ENCODE assay signal across 8 cellular contexts in the genomic region with DNA sequence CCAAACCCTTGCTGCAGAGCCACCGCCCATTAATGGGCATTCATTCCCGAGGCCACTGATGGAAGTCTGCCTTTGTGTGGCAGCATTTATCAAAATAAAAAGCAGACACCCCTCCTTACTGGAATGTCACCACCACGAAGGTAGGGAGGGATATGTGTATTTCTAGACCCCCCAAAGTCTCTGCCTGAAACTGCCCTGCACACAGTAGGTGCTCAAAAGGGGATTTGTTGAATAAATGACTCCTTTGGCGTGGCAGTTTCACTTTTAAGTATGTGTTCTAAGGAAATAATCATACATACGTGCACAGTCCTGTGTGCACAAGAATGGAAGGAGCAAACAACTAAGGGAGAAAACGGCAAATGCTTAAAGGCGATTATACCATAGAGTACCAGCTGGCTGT. TPM values are rescaled to one million over a fixed set of nuclear protein-coding genes. Genes with fewer than 3 reads are reported as not detected.
DNase-seq lines count a peak whose midpoint lies in the region; ATAC-seq and TF ChIP-seq lines count a peak whose summit lies in the region.

No MANE protein-coding gene starts in this region.

- H3K27me3 ChIP-seq in IMR-90 (ENCODE audit: control insufficient read depth, insufficient read depth, low read length) (no peaks in the 10 kb centered on the region; the same call in 1 of the 2 replicates), muscle layer of duodenum (ENCODE audit: low read depth, low read length) (no peaks in the 10 kb centered on the region)

- H3K27ac ChIP-seq in IMR-90 (ENCODE audit: insufficient read depth, low read length) (peak overlapping the region; percentile 70), muscle layer of duodenum (ENCODE audit: low read length) (peak overlapping the region; percentile 90)

- CTCF ChIA-PET in AG04449 (lab: Yijun Ruan, JAX) = interaction anchor here (1.1 to 1.2 kb wide), 2 partner anchors 12 kb away, joined by 3 read pairs; no protein-coding TSS in a partner anchor
- CTCF ChIA-PET in IMR-90 (lab: Yijun Ruan, JAX) = no interaction called here

- no peak for TF ChIP-seq CTCF in AG04449 (IDR thresholded peaks at IDR 0.05; ENCODE audit: insufficient read depth, low read length, missing control alignments)
- TF ChIP-seq CTCF in IMR-90 (conservative IDR thresholded peaks at IDR 0.05; ENCODE audit: low read depth, low read length) = no peak

- no peak overlapping the region for H2BK5ac ChIP-seq in IMR-90 (ENCODE audit: low read depth, low read length, poor library complexity, severe bottlenecking)

- no peak overlapping the region for H3K23ac ChIP-seq in IMR-90 (ENCODE audit: low read depth, low read length)

- peak overlapping the region; percentile 66 for H3K9ac ChIP-seq in IMR-90 (ENCODE audit: low read depth, low read length)

- H3K14ac ChIP-seq in IMR-90 (replicated peaks; ENCODE audit: low read depth, low read length) = peak overlapping the region; percentile 90

- peaks cover 5% of the 10 kb centered on the region for H3K36me3 Mint-ChIP-seq in central memory CD8-positive, alpha-beta T cell (ENCODE audit: insufficient read depth)

- H2AK5ac ChIP-seq in IMR-90 (ENCODE audit: low read depth, low read length) = peak overlapping the region; percentile 59; the same call in 1 of the 2 replicates

- no peak for TF ChIP-seq RAD21 in IMR-90 (IDR thresholded peaks at IDR 0.05; ENCODE audit: low read length)

- dilution Hi-C loops in IMR-90 (cut with HindIII; ENCODE audit: low sequenced_read_pairs, unreplicated experiment) = no loop called here

- POLR2A ChIA-PET in AG04449 (lab: Yijun Ruan, JAX) (interaction anchor here (1.4 kb wide), 1 partner anchor 41 kb away, joined by 5 read pairs; the partner anchor contains the start of gene SUV39H1), IMR-90 (lab: Charles Lee; ENCODE audit: unreplicated experiment) (no interaction called here)

- H3K4me1 Mint-ChIP-seq in central memory CD8-positive, alpha-beta T cell = peaks cover 15% of the 10 kb centered on the region

- no peaks in the 10 kb centered on the region for H4K20me1 ChIP-seq in IMR-90 (ENCODE audit: insufficient read depth, low read length)

- H3K4me3 ChIP-seq in AG04449 (ENCODE audit: low read depth, low read length) = peak overlapping the region; percentile 68
- peak overlapping the region; percentile 53 for H3K4me3 ChIP-seq in IMR-90 (ENCODE audit: insufficient read depth, low read depth, low read length)
- H3K4me3 ChIP-seq in muscle layer of duodenum (ENCODE audit: low read depth in 1 of 2, low read length in 2 of 2) = peak overlapping the region; percentile 62 to 76

- H3K36me3 ChIP-seq in IMR-90 (ENCODE audit: control insufficient read depth, insufficient read depth, low read length) = no peaks in the 10 kb centered on the region
- no peaks in the 10 kb centered on the region for H3K36me3 ChIP-seq in muscle layer of duodenum (ENCODE audit: control insufficient read depth in 1 of 2, insufficient read depth in 2 of 2, low read length in 2 of 2)

- DNase-seq in AG04449 (ENCODE audit: low read depth, low spot score) (no peak), IMR-90 (no peak), G401 (ENCODE audit: low spot score) (no peak), dedifferentiated amniotic fluid mesenchymal stem cell (ENCODE audit: extremely low spot score) (no peak)
- DNase-seq in central memory CD8-positive, alpha-beta T cell (ENCODE audit: low spot score in 2 of 2) = no peak

- 0 out of 2 replicates have a peak, but pooled peaks cover 3% of the 10 kb centered on the region for H3K9me1 ChIP-seq in IMR-90 (ENCODE audit: insufficient read depth, low read length)

- peak overlapping the region; percentile 65; the same call in 1 of the 2 replicates for H3K56ac ChIP-seq in IMR-90 (ENCODE audit: extremely low read depth, insufficient read depth, low read length)

- H3K4me2 ChIP-seq in IMR-90 (ENCODE audit: low read depth, low read length) = peak overlapping the region; percentile 57

- H3K4me3 Mint-ChIP-seq in central memory CD8-positive, alpha-beta T cell = peak overlapping the region; percentile 88

- in situ Hi-C loops in IMR-90 (cut with MboI; ENCODE audit: low sequenced_read_pairs) = no loop called here
- in situ Hi-C loops in G401 (cut with HindIII; ENCODE audit: low sequenced_read_pairs) = no loop called here

- no peak overlapping the region for H3K18ac ChIP-seq in IMR-90 (ENCODE audit: low read depth, low read length)

- H3K9me3 Mint-ChIP-seq in central memory CD8-positive, alpha-beta T cell = no peaks in the 10 kb centered on the region

- WGBS in IMR-90 (ENCODE audit: extremely low coverage in 2 of 2, insufficient read length in 1 of 2), 2 experiments = 20% methylated on average over 1 of the region's 7 CpGs; no CpG with 5 or more reads in 1 of the 2 experiments

- no peaks in the 10 kb centered on the region for H3K79me1 ChIP-seq in IMR-90 (ENCODE audit: low read depth in 1 of 2, low read length in 2 of 2)

- peak overlapping the region; percentile 84 to 98 for H4K8ac ChIP-seq in IMR-90 (ENCODE audit: low read depth in 2 of 2, low read length in 2 of 2)

- H2AK9ac ChIP-seq in IMR-90 (replicated peaks; ENCODE audit: low read depth, low read length, poor library complexity) = peak overlapping the region; percentile 91

- no peak overlapping the region for H2BK20ac ChIP-seq in IMR-90 (ENCODE audit: low read depth, low read length)

- ATAC-seq in IMR-90 (ENCODE audit: low read depth) (no peak), GM18511 (IDR thresholded peaks at IDR 0.05; ENCODE audit: unreplicated experiment) (no peak), HG03439 (IDR thresholded peaks at IDR 0.05; ENCODE audit: unreplicated experiment) (no peak)
- no peak for ATAC-seq in central memory CD8-positive, alpha-beta T cell (replicated peaks; ENCODE audit: extremely low read depth, poor library complexity, severe bottlenecking)

- no peaks in the 10 kb centered on the region for H3K27me3 Mint-ChIP-seq in central memory CD8-positive, alpha-beta T cell

- H3K4ac ChIP-seq in IMR-90 (ENCODE audit: low read depth, low read length) = peak overlapping the region; percentile 90

- no peak for TF ChIP-seq POLR2A in IMR-90 (IDR thresholded peaks at IDR 0.05; ENCODE audit: low read depth, low read length)

- peak overlapping the region; percentile 93 for H3K27ac Mint-ChIP-seq in central memory CD8-positive, alpha-beta T cell (ENCODE audit: low read depth)

- H3K4me1 ChIP-seq in IMR-90 (ENCODE audit: control insufficient read depth, insufficient read depth, low read length) = no peaks in the 10 kb centered on the region
- H3K4me1 ChIP-seq in muscle layer of duodenum (ENCODE audit: control insufficient read depth in 1 of 2, insufficient read depth in 2 of 2, low read length in 2 of 2) = peaks cover 5 to 9% of the 10 kb centered on the region in 2 donors

- peak overlapping the region; percentile 83 for H2AFZ ChIP-seq in IMR-90 (replicated peaks; ENCODE audit: low read length, poor library complexity)

- no peak overlapping the region for H2BK15ac ChIP-seq in IMR-90 (ENCODE audit: low read depth, low read length)

- peak overlapping the region; percentile 60 for H4K5ac ChIP-seq in IMR-90 (ENCODE audit: low read depth, low read length)

- peak overlapping the region; percentile 35 for H4K91ac ChIP-seq in IMR-90 (ENCODE audit: insufficient read depth, low read depth, low read length)

- H2BK120ac ChIP-seq in IMR-90 (ENCODE audit: low read depth, low read length) = no peak overlapping the region

- H3K9me3 ChIP-seq in IMR-90 (ENCODE audit: control insufficient read depth, insufficient read depth, low read length) = no peaks in the 10 kb centered on the region; the same call in 1 of the 2 replicates
- no peaks in the 10 kb centered on the region for H3K9me3 ChIP-seq in muscle layer of duodenum (ENCODE audit: control insufficient read depth in 1 of 2, low read length in 2 of 2)

- intact Hi-C loops in IMR-90 (cut with micrococcal nuclease) = loop anchor here (1.0 kb wide), 1 partner anchor 63 kb away; no protein-coding TSS in a partner anchor

- BruUV-seq in IMR-90 (replicated peaks; lab: Mats Ljungman, UMichigan) = no TSS peak

TF ChIP-seq in IMR-90, 13 proteins besides CTCF, POLR2A, EP300 and RAD21:
- TF ChIP-seq BHLHE40 (IDR thresholded peaks at IDR 0.05; ENCODE audit: low read depth, low read length) = no peak

RNA-seq across cellular contexts. Expression of gene GLOD5, which starts 23.6 kb away (rescaled TPM):
- total RNA-seq in IMR-90 (2012; rRNA removed) = not detected in 2 replicates
- polyA plus RNA-seq in IMR-90 (2012; rRNA removed) = not detected in 2 replicates
- not detected in 2 replicates for polyA plus RNA-seq in IMR-90 (2012; cell fraction: cytosol; rRNA removed)
- not detected in 2 replicates for polyA plus RNA-seq in IMR-90 (2012; cell fraction: nucleus; rRNA removed; ENCODE audit: low replicate concordance)
- not detected in 2 replicates for total RNA-seq in G401 (2014; rRNA removed; shearing (Covaris generic))

RNA-seq across cellular contexts. Expression of gene SUV39H1, which starts 41.4 kb away (rescaled TPM):
- 6.6 and 7.2 TPM in 2 replicates for total RNA-seq in IMR-90 (2012; rRNA removed)
- 8.6 and 9.9 TPM in 2 replicates for polyA plus RNA-seq in IMR-90 (2012; rRNA removed)
- polyA plus RNA-seq in IMR-90 (2012; cell fraction: cytosol; rRNA removed) = 6.6 and 7.1 TPM in 2 replicates
- 9.5 and 19.5 TPM in 2 replicates for polyA plus RNA-seq in IMR-90 (2012; cell fraction: nucleus; rRNA removed; ENCODE audit: low replicate concordance)
- total RNA-seq in G401 (2014; rRNA removed; shearing (Covaris generic)) = 9.5 and 13.3 TPM in 2 replicates

RNA-seq across cellular contexts. Expression of gene GATA1, which starts 48.5 kb away (rescaled TPM):
- total RNA-seq in IMR-90 (2012; rRNA removed) = not detected in 2 replicates
- not detected in 2 replicates for polyA plus RNA-seq in IMR-90 (2012; rRNA removed)
- polyA plus RNA-seq in IMR-90 (2012; cell fraction: cytosol; rRNA removed) = not detected in 2 replicates
- polyA plus RNA-seq in IMR-90 (2012; cell fraction: nucleus; rRNA removed; ENCODE audit: low replicate concordance) = not detected in 2 replicates
- not detected in 2 replicates for total RNA-seq in G401 (2014; rRNA removed; shearing (Covaris generic))

RNA-seq across cellular contexts. Expression of gene WAS, which starts 54.3 kb away (rescaled TPM):
- not detected in 2 replicates for total RNA-seq in IMR-90 (2012; rRNA removed)
- polyA plus RNA-seq in IMR-90 (2012; rRNA removed) = 0.09 and 0.14 TPM in 2 replicates
- 0.11 and 0.14 TPM in 2 replicates for polyA plus RNA-seq in IMR-90 (2012; cell fraction: cytosol; rRNA removed)
- polyA plus RNA-seq in IMR-90 (2012; cell fraction: nucleus; rRNA removed; ENCODE audit: low replicate concordance) = 0.74 and 1.1 TPM in 2 replicates
- not detected in 2 replicates for total RNA-seq in G401 (2014; rRNA removed; shearing (Covaris generic))
